Comparison of ENCODE assay signal across 9 cellular contexts in genomic region chr6:85015396-85015990, GRCh38.
DNase-seq lines count a peak whose midpoint lies in the region; ATAC-seq and TF ChIP-seq lines count a peak whose summit lies in the region.
"Had no signal": no experiment of that assay in that cellular context is flagged by ENCODE, and none has a peak within 500 bp of the region (broad histone marks: within the 10 kb centered on the region; RNA-seq: fewer than 3 reads in every experiment).

No MANE protein-coding gene starts in this region.

- TF ChIP-seq POLR2A in GM18505 (IDR thresholded peaks at IDR 0.05; ENCODE audit: borderline replicate concordance, extremely low read depth, insufficient read depth, insufficient read length): no peak

- CTCF ChIA-PET in AG04449 (lab: Yijun Ruan, JAX): interaction anchor here (0.7 to 1.2 kb wide), 4 partner anchors 10 to 120 kb away, joined by 3 to 5 read pairs (median 4); no protein-coding TSS in a partner anchor

- no peak for DNase-seq in AG04449 (ENCODE audit: low read depth, low spot score)
- peak; percentile 9 for DNase-seq in RKO (ENCODE audit: low spot score)
- peak; percentile 22 for DNase-seq in epithelial cell of proximal tubule (ENCODE audit: low read depth)
- peak; percentile 31 for DNase-seq in non-pigmented ciliary epithelial cell (ENCODE audit: low read depth)
- DNase-seq in NCI-H1930 (lab: John Stamatoyannopoulos, UW): no peak
- no peak for DNase-seq in CD1c-positive myeloid dendritic cell (ENCODE audit: extremely low spot score)

- ATAC-seq in GM18505 (IDR thresholded peaks at IDR 0.05; ENCODE audit: unreplicated experiment): peak; percentile 82
- ATAC-seq in HG03066 (IDR thresholded peaks at IDR 0.05; ENCODE audit: low read depth, unreplicated experiment): peak; percentile 69
- ATAC-seq: gastrocnemius medialis had no signal

- TF ChIP-seq CTCF in AG04449 (IDR thresholded peaks at IDR 0.05; ENCODE audit: insufficient read depth, low read length, missing control alignments) (peak; percentile 78), epithelial cell of proximal tubule (conservative IDR thresholded peaks at IDR 0.05; ENCODE audit: low read depth, low read length) (peak; percentile 86)

- no peak overlapping the region for H3K4me3 ChIP-seq in AG04449 (ENCODE audit: low read depth, low read length)
- no peak overlapping the region for H3K4me3 ChIP-seq in epithelial cell of proximal tubule (ENCODE audit: low read depth, low read length)
- H3K4me3 ChIP-seq: gastrocnemius medialis had no signal

- POLR2A ChIA-PET in AG04449 (lab: Yijun Ruan, JAX): no interaction called here

Comparison
In these comparisons a context has a peak if more than half of its experiments do, and no peak if none do; other contexts are left out.
1. DNase-seq: peak in RKO (single experiment), epithelial cell of proximal tubule (single experiment) and non-pigmented ciliary epithelial cell (single experiment); none in AG04449 (single experiment), NCI-H1930 (0 of 2) and CD1c-positive myeloid dendritic cell (single experiment).